ENCODE assay signal across 17 cellular contexts in the genomic region with DNA sequence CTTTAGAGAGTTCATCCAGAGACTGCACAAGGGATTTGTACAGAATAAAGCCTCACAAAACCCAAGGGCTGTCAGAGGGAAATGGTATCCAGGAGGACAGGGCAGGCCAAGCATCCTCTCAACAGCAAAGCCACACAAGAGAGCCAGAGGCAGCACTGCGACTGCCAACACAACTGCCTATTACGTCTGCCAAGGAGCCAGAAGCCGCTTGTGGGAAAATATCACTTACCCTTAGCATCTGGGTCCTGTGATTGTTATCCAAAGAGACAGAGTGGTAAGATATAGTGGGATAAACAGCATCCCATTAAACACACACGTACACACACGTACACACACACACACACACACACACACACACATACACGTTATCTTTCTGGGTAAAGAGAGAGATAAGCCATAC.
DNase-seq lines count a peak whose midpoint lies in the region; ATAC-seq and TF ChIP-seq lines count a peak whose summit lies in the region.
"Had no signal": no experiment of that assay in that cellular context is flagged by ENCODE, and none has a peak within 500 bp of the region (broad histone marks: within the 10 kb centered on the region; RNA-seq: fewer than 3 reads in every experiment).

No MANE protein-coding gene starts in this region.

- no peak for ATAC-seq in HCT116
- no peak for ATAC-seq in activated naive CD4-positive, alpha-beta T cell treated with anti-CD3 and anti-CD28 coated beads, Interleukin-2, amount 50 U/mL, for 72 hours
- ATAC-seq: stimulated activated memory B cell treated with anti-CD40 and anti-IgM and Interleukin-4, amounts not matched to agents 10 μg/mL and 1 μg/mL and 100 μg/mL, for 72 hours had no signal

- intact Hi-C loops in HCT116 (cut with micrococcal nuclease): loop anchor here (5.0 to 10.0 kb wide), 3 partner anchors 717 to 965 kb away; no protein-coding TSS in a partner anchor

- H3K4me3 ChIP-seq in AG10803 (ENCODE audit: low read length): no peak overlapping the region
- no peak overlapping the region for H3K4me3 ChIP-seq in HCT116 (replicated peaks in 1 of 2; ENCODE audit: low read depth in 1 of 2, low read length in 2 of 2)
- H3K4me3 ChIP-seq in choroid plexus epithelial cell (ENCODE audit: low read depth, low read length): peak overlapping the region; percentile 32
- H3K4me3 ChIP-seq in neural progenitor cell: no peak overlapping the region
- H3K4me3 ChIP-seq: lower lobe of right lung had no signal

- POLR2A ChIA-PET in HCT116 (lab: Charles Lee): no interaction called here

- peak overlapping the region; percentile 81 for H3K4me3 Mint-ChIP-seq in neural progenitor cell
- H3K4me3 Mint-ChIP-seq: stimulated activated memory B cell treated with anti-CD40 and anti-IgM and Interleukin-4, amounts not matched to agents 10 μg/mL and 1 μg/mL and 100 μg/mL, for 72 hours had no signal

- no peaks in the 10 kb centered on the region for H3K79me2 ChIP-seq in HCT116 (ENCODE audit: insufficient read depth, low read length)
- H3K79me2 ChIP-seq in neural progenitor cell (ENCODE audit: low read depth): no peaks in the 10 kb centered on the region
- H3K79me2 ChIP-seq: parathyroid adenoma had no signal

- peaks cover 87% of the 10 kb centered on the region for H3K4me1 Mint-ChIP-seq in neural progenitor cell
- H3K4me1 Mint-ChIP-seq: stimulated activated memory B cell treated with anti-CD40 and anti-IgM and Interleukin-4, amounts not matched to agents 10 μg/mL and 1 μg/mL and 100 μg/mL, for 72 hours had no signal

- H4K20me1 ChIP-seq in HCT116 (ENCODE audit: insufficient read depth) (no peaks in the 10 kb centered on the region), neural progenitor cell (ENCODE audit: low read depth) (no peaks in the 10 kb centered on the region)

- no TSS peak for BruUV-seq in HCT116 (replicated peaks; lab: Mats Ljungman, UMichigan)

- no peaks in the 10 kb centered on the region for H3K9me2 ChIP-seq in HCT116 (ENCODE audit: insufficient read depth)

- H3K36me3 ChIP-seq in HCT116 (ENCODE audit: control insufficient read depth in 1 of 2, insufficient read depth in 2 of 2, low read length in 2 of 2) (no peaks in the 10 kb centered on the region), neural progenitor cell (no peaks in the 10 kb centered on the region)
- H3K36me3 ChIP-seq: lower lobe of right lung had no signal

- DNase-seq in AG10803 (ENCODE audit: low read depth) (peak; percentile 25), HCT116 (ENCODE audit: low read depth, low spot score) (no peak), choroid plexus epithelial cell (ENCODE audit: low read depth) (peak; percentile 66), neural progenitor cell (ENCODE audit: low spot score) (peak; percentile 25), NCI-H1417 treated with DMSO at 0.1 percent for 48 hours (lab: John Stamatoyannopoulos, UW) (no peak), HK-2 (ENCODE audit: unreplicated experiment) (no peak), NK-92 (lab: John Stamatoyannopoulos, UW; ENCODE audit: unreplicated experiment) (no peak)
- DNase-seq in activated naive CD4-positive, alpha-beta T cell treated with anti-CD3 and anti-CD28 coated beads, Interleukin-2, amount 50 U/mL, for 72 hours (ENCODE audit: low spot score in 2 of 2): no peak
- DNase-seq: activated CD4-positive, CD25-positive, alpha-beta regulatory T cell; activated T-cell treated with anti-CD3 and anti-CD28 coated beads, Interleukin-2, amount 50 U/mL, for 1 hour; DMS79; lower lobe of right lung; NCI-H1105 treated with DMSO at 0.1 percent for 48 hours; NCI-H526; stimulated activated CD4-positive, alpha-beta T cell treated with anti-CD3 and anti-CD28 coated beads, Interleukin-2, amount 100 ng/mL, for 48 hours had no signal

- no peak overlapping the region for H3K27ac ChIP-seq in HCT116 (ENCODE audit: low read depth, low read length)
- H3K27ac ChIP-seq in neural progenitor cell: no peak overlapping the region
- H3K27ac ChIP-seq: lower lobe of right lung, parathyroid adenoma had no signal

- H3K9me3 ChIP-seq in HCT116 (ENCODE audit: control insufficient read depth in 1 of 2, insufficient read depth in 1 of 2, low read depth in 1 of 2, low read length in 2 of 2): no peaks in the 10 kb centered on the region
- no peaks in the 10 kb centered on the region for H3K9me3 ChIP-seq in neural progenitor cell (ENCODE audit: low read depth)
- H3K9me3 ChIP-seq: lower lobe of right lung had no signal

- RAD21 ChIA-PET in HCT116 (lab: Charles Lee; ENCODE audit: low non-redundant PET in 1 of 2, low total read pairs in 2 of 2, uncharacterized antibody in 2 of 2, unreplicated experiment in 2 of 2): no interaction called here

- CTCF ChIA-PET in HCT116 (lab: Charles Lee): interaction anchor here (1.4 to 2.9 kb wide), 3 partner anchors 7 to 462 kb away, joined by 4 to 17 read pairs (median 5); no protein-coding TSS in a partner anchor

- TF ChIP-seq POLR2A in HCT116 (IDR thresholded peaks at IDR 0.05; ENCODE audit: borderline replicate concordance, extremely low read depth, insufficient read depth, insufficient read length): no peak

- no peaks in the 10 kb centered on the region for H3K36me3 Mint-ChIP-seq in neural progenitor cell
- H3K36me3 Mint-ChIP-seq in activated naive CD4-positive, alpha-beta T cell treated with anti-CD3 and anti-CD28 coated beads, Interleukin-2, amount 50 U/mL, for 72 hours: no peaks in the 10 kb centered on the region
- H3K36me3 Mint-ChIP-seq: stimulated activated memory B cell treated with anti-CD40 and anti-IgM and Interleukin-4, amounts not matched to agents 10 μg/mL and 1 μg/mL and 100 μg/mL, for 72 hours had no signal

- no peaks in the 10 kb centered on the region for H3K27me3 Mint-ChIP-seq in neural progenitor cell (ENCODE audit: insufficient read depth, low read depth)
- H3K27me3 Mint-ChIP-seq: stimulated activated memory B cell treated with anti-CD40 and anti-IgM and Interleukin-4, amounts not matched to agents 10 μg/mL and 1 μg/mL and 100 μg/mL, for 72 hours had no signal

- no peak for TF ChIP-seq RAD21 in HCT116 (IDR thresholded peaks at IDR 0.05; ENCODE audit: low read depth)

- H3K4me2 ChIP-seq in HCT116 (ENCODE audit: low read length) (no peak overlapping the region), neural progenitor cell (no peak overlapping the region)

- H3K27ac Mint-ChIP-seq in neural progenitor cell: peak overlapping the region; percentile 87
- no peak overlapping the region for H3K27ac Mint-ChIP-seq in activated naive CD4-positive, alpha-beta T cell treated with anti-CD3 and anti-CD28 coated beads, Interleukin-2, amount 50 U/mL, for 72 hours
- H3K27ac Mint-ChIP-seq: stimulated activated memory B cell treated with anti-CD40 and anti-IgM and Interleukin-4, amounts not matched to agents 10 μg/mL and 1 μg/mL and 100 μg/mL, for 72 hours had no signal

- H3K4me1 ChIP-seq in HCT116 (ENCODE audit: control insufficient read depth in 1 of 2, insufficient read depth in 2 of 2, low read length in 2 of 2) (no peaks in the 10 kb centered on the region), neural progenitor cell (peaks cover 18% of the 10 kb centered on the region)
- H3K4me1 ChIP-seq: lower lobe of right lung had no signal

- H2AFZ ChIP-seq in HCT116 (ENCODE audit: low read depth, low read length, poor library complexity, severe bottlenecking): peak overlapping the region; percentile 5
- no peak overlapping the region for H2AFZ ChIP-seq in neural progenitor cell (replicated peaks)
- H2AFZ ChIP-seq: parathyroid adenoma had no signal

- TF ChIP-seq CTCF in AG10803 (conservative IDR thresholded peaks at IDR 0.05; ENCODE audit: low read length) (no peak), HCT116 (IDR thresholded peaks at IDR 0.05 in 2 of 3, conservative IDR thresholded peaks at IDR 0.05 in 1 of 3; ENCODE audit: borderline replicate concordance in 1 of 3, insufficient read depth in 1 of 3, low read depth in 2 of 3, low read length in 2 of 3) (no peak), choroid plexus epithelial cell (conservative IDR thresholded peaks at IDR 0.05; ENCODE audit: low read depth, low read length) (no peak), neural progenitor cell (IDR thresholded peaks at IDR 0.05) (no peak)

- H3K9me3 Mint-ChIP-seq in neural progenitor cell: no peaks in the 10 kb centered on the region
- H3K9me3 Mint-ChIP-seq in activated naive CD4-positive, alpha-beta T cell treated with anti-CD3 and anti-CD28 coated beads, Interleukin-2, amount 50 U/mL, for 72 hours: no peaks in the 10 kb centered on the region
- H3K9me3 Mint-ChIP-seq: stimulated activated memory B cell treated with anti-CD40 and anti-IgM and Interleukin-4, amounts not matched to agents 10 μg/mL and 1 μg/mL and 100 μg/mL, for 72 hours had no signal

- H3K27me3 ChIP-seq in HCT116 (ENCODE audit: insufficient read depth, low read length) (no peaks in the 10 kb centered on the region), neural progenitor cell (no peaks in the 10 kb centered on the region)

- H3K9ac ChIP-seq in HCT116 (ENCODE audit: low read length) (no peak overlapping the region), neural progenitor cell (no peak overlapping the region)
- H3K9ac ChIP-seq: parathyroid adenoma had no signal

- H3F3A ChIP-seq in neural progenitor cell (ENCODE audit: low read depth): peaks cover 18% of the 10 kb centered on the region

TF ChIP-seq in HCT116, 20 proteins besides CTCF, POLR2A, EP300 and RAD21 (continues in another document):
- no peak for TF ChIP-seq JUND (IDR thresholded peaks at IDR 0.05)
- no peak for TF ChIP-seq ZFX (IDR thresholded peaks at IDR 0.05)
- no peak for TF ChIP-seq SIN3A (IDR thresholded peaks at IDR 0.05; ENCODE audit: low read depth)
- TF ChIP-seq, protein P1, sequence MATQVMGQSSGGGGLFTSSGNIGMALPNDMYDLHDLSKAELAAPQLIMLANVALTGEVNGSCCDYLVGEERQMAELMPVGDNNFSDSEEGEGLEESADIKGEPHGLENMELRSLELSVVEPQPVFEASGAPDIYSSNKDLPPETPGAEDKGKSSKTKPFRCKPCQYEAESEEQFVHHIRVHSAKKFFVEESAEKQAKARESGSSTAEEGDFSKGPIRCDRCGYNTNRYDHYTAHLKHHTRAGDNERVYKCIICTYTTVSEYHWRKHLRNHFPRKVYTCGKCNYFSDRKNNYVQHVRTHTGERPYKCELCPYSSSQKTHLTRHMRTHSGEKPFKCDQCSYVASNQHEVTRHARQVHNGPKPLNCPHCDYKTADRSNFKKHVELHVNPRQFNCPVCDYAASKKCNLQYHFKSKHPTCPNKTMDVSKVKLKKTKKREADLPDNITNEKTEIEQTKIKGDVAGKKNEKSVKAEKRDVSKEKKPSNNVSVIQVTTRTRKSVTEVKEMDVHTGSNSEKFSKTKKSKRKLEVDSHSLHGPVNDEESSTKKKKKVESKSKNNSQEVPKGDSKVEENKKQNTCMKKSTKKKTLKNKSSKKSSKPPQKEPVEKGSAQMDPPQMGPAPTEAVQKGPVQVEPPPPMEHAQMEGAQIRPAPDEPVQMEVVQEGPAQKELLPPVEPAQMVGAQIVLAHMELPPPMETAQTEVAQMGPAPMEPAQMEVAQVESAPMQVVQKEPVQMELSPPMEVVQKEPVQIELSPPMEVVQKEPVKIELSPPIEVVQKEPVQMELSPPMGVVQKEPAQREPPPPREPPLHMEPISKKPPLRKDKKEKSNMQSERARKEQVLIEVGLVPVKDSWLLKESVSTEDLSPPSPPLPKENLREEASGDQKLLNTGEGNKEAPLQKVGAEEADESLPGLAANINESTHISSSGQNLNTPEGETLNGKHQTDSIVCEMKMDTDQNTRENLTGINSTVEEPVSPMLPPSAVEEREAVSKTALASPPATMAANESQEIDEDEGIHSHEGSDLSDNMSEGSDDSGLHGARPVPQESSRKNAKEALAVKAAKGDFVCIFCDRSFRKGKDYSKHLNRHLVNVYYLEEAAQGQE (IDR thresholded peaks at IDR 0.05; ENCODE audit: low read depth): no peak

Comparison
In these comparisons a context has a peak if more than half of its experiments do, and no peak if none do; other contexts are left out.
1. DNase-seq: peak in AG10803 (single experiment), choroid plexus epithelial cell (single experiment) and neural progenitor cell (single experiment); none in HCT116 (single experiment), NCI-H1417 treated with DMSO at 0.1 percent for 48 hours (single experiment), activated naive CD4-positive, alpha-beta T cell treated with anti-CD3 and anti-CD28 coated beads, Interleukin-2, amount 50 U/mL, for 72 hours (0 of 2), HK-2 (single experiment) and NK-92 (single experiment).